ENCODE assay signal across 8 cellular contexts in genomic region chr18:63320690-63321265, GRCh38. TPM values are rescaled to one million over a fixed set of nuclear protein-coding genes. Genes with fewer than 3 reads are reported as not detected.
DNase-seq lines count a peak whose midpoint lies in the region; ATAC-seq and TF ChIP-seq lines count a peak whose summit lies in the region.

No MANE protein-coding gene starts in this region.

- no peaks in the 10 kb centered on the region for H3K9me3 ChIP-seq in CD4-positive, alpha-beta T cell (ENCODE audit: control insufficient read depth, low read length)

- CTCF ChIA-PET in CD4-positive, alpha-beta T cell (lab: Charles Lee) = interaction anchor here (0.7 kb wide), 1 partner anchor 304 kb away, joined by 4 read pairs; no protein-coding TSS in a partner anchor

- peak overlapping the region; percentile 95 for H3K27ac Mint-ChIP-seq in CD4-positive, alpha-beta T cell
- peak overlapping the region; percentile 97 for H3K27ac Mint-ChIP-seq in activated CD4-positive, alpha-beta T cell treated with anti-CD3 and anti-CD28 coated beads, Interleukin-2, amount 10 ng/mL, durations not matched to agents 24 days and 14 days
- peak overlapping the region; percentile 94 for H3K27ac Mint-ChIP-seq in mesothelial cell of epicardium

- TF ChIP-seq CTCF in CD4-positive, alpha-beta T cell (IDR thresholded peaks at IDR 0.05) = no peak
- TF ChIP-seq CTCF in NB4 (IDR thresholded peaks at IDR 0.05; ENCODE audit: low read depth, low read length) (no peak), mesothelial cell of epicardium (IDR thresholded peaks at IDR 0.05; ENCODE audit: unreplicated experiment) (no peak)

- intact Hi-C loops in CD4-positive, alpha-beta T cell (cut with DNase I, micrococcal nuclease) = loop anchor here (5.0 to 10.0 kb wide), 2 partner anchors 117 to 606 kb away; partner anchors contain the start of gene PHLPP1 (in 2 of the 2)
- intact Hi-C loops in activated CD4-positive, alpha-beta T cell treated with anti-CD3 and anti-CD28 coated beads, Interleukin-2, amount 10 ng/mL, durations not matched to agents 24 days and 14 days (cut with micrococcal nuclease) = loop anchor here (1.0 to 5.0 kb wide), 4 partner anchors 47 to 603 kb away; partner anchors contain the start of genes KDSR, PHLPP1 and VPS4B

- H3K36me3 Mint-ChIP-seq in CD4-positive, alpha-beta T cell (ENCODE audit: low read depth) = peaks cover 26% of the 10 kb centered on the region
- peaks cover 30% of the 10 kb centered on the region for H3K36me3 Mint-ChIP-seq in activated CD4-positive, alpha-beta T cell treated with anti-CD3 and anti-CD28 coated beads, Interleukin-2, amount 10 ng/mL, durations not matched to agents 24 days and 14 days (ENCODE audit: low read depth)
- no peaks in the 10 kb centered on the region for H3K36me3 Mint-ChIP-seq in mesothelial cell of epicardium

- no peaks in the 10 kb centered on the region for H3K9me3 Mint-ChIP-seq in CD4-positive, alpha-beta T cell
- H3K9me3 Mint-ChIP-seq in activated CD4-positive, alpha-beta T cell treated with anti-CD3 and anti-CD28 coated beads, Interleukin-2, amount 10 ng/mL, durations not matched to agents 24 days and 14 days = no peaks in the 10 kb centered on the region
- H3K9me3 Mint-ChIP-seq in mesothelial cell of epicardium = no peaks in the 10 kb centered on the region

- peak overlapping the region; percentile 46 for H3K27ac ChIP-seq in CD4-positive, alpha-beta T cell (ENCODE audit: low read depth, low read length)
- H3K27ac ChIP-seq in temporal lobe (ENCODE audit: low read depth, low read length) = peak overlapping the region; percentile 56

- no peaks in the 10 kb centered on the region for H3K27me3 ChIP-seq in CD4-positive, alpha-beta T cell (ENCODE audit: control insufficient read depth, insufficient read depth, low read length)

- POLR2A ChIA-PET in CD4-positive, alpha-beta T cell (lab: Charles Lee) = interaction anchor here (0.5 to 3.8 kb wide), 4 partner anchors 96 to 304 kb away, joined by 3 to 23 read pairs (median 4); partner anchors contain the start of gene VPS4B

- peaks cover 50% of the 10 kb centered on the region for H3K4me1 Mint-ChIP-seq in CD4-positive, alpha-beta T cell (ENCODE audit: low read depth)
- peaks cover 24% of the 10 kb centered on the region for H3K4me1 Mint-ChIP-seq in activated CD4-positive, alpha-beta T cell treated with anti-CD3 and anti-CD28 coated beads, Interleukin-2, amount 10 ng/mL, durations not matched to agents 24 days and 14 days
- H3K4me1 Mint-ChIP-seq in mesothelial cell of epicardium = peaks cover 36% of the 10 kb centered on the region

- H3K4me3 ChIP-seq in NB4 (ENCODE audit: low read depth, low read length) = peak overlapping the region; percentile 76

- no peaks in the 10 kb centered on the region for H3K27me3 Mint-ChIP-seq in CD4-positive, alpha-beta T cell
- H3K27me3 Mint-ChIP-seq in activated CD4-positive, alpha-beta T cell treated with anti-CD3 and anti-CD28 coated beads, Interleukin-2, amount 10 ng/mL, durations not matched to agents 24 days and 14 days = no peaks in the 10 kb centered on the region
- peaks cover 24% of the 10 kb centered on the region for H3K27me3 Mint-ChIP-seq in mesothelial cell of epicardium (ENCODE audit: low read depth)

- peak overlapping the region; percentile 91 for H3K4me3 Mint-ChIP-seq in CD4-positive, alpha-beta T cell
- H3K4me3 Mint-ChIP-seq in activated CD4-positive, alpha-beta T cell treated with anti-CD3 and anti-CD28 coated beads, Interleukin-2, amount 10 ng/mL, durations not matched to agents 24 days and 14 days = peak overlapping the region; percentile 99
- peak overlapping the region; percentile 78 for H3K4me3 Mint-ChIP-seq in mesothelial cell of epicardium

- DNase-seq in CD4-positive, alpha-beta T cell = peak in 8 of 10 experiments; percentile 17 to 46 (median 26)
- peak; percentile 72 for DNase-seq in NB4 (ENCODE audit: low read depth)
- peak; percentile 81 for DNase-seq in activated CD4-positive, alpha-beta T cell treated with anti-CD3 and anti-CD28 coated beads, Interleukin-2, amount 10 ng/mL, durations not matched to agents 24 days and 14 days
- DNase-seq in effector CD4-positive, alpha-beta T cell = peak; percentile 20
- peak; percentile 25 to 47 for DNase-seq in mesothelial cell of epicardium (ENCODE audit: low spot score in 2 of 2, unreplicated experiment in 2 of 2)
- DNase-seq in NCI-H446 (lab: John Stamatoyannopoulos, UW) = no peak

- ATAC-seq in CD4-positive, alpha-beta T cell (ENCODE audit: poor library complexity) = no peak
- ATAC-seq in GM21528 (IDR thresholded peaks at IDR 0.05; ENCODE audit: low FRiP score, unreplicated experiment) = peak; percentile 4

- TF ChIP-seq POLR2A in NB4 (IDR thresholded peaks at IDR 0.05; ENCODE audit: extremely low read depth, insufficient read length) = no peak

RNA-seq across cellular contexts. Expression of gene BCL2, which starts 1.2 kb away (rescaled TPM):
- 10 to 100 TPM; 40.1 to 40.3 TPM for total RNA-seq in CD4-positive, alpha-beta T cell
- total RNA-seq in activated CD4-positive, alpha-beta T cell treated with anti-CD3 and anti-CD28 coated beads, Interleukin-2, amount 10 ng/mL, durations not matched to agents 24 days and 14 days = 80.5 and 81.3 TPM in 2 replicates
- total RNA-seq in mesothelial cell of epicardium = 8.4 to 9.3 TPM (median 8.5 TPM) in 3 replicates
- total RNA-seq in temporal lobe = 17.7 TPM

RNA-seq across cellular contexts. Expression of gene KDSR, which starts 46.2 kb away (rescaled TPM):
- total RNA-seq in CD4-positive, alpha-beta T cell = 10 to 100 TPM; 21.1 to 23.5 TPM
- total RNA-seq in activated CD4-positive, alpha-beta T cell treated with anti-CD3 and anti-CD28 coated beads, Interleukin-2, amount 10 ng/mL, durations not matched to agents 24 days and 14 days = 83.9 and 86.9 TPM in 2 replicates
- total RNA-seq in mesothelial cell of epicardium = 47.0 to 52.8 TPM (median 52.3 TPM) in 3 replicates
- 13.3 TPM for total RNA-seq in temporal lobe

Comparison
In these comparisons a context has a peak if more than half of its experiments do, and no peak if none do; other contexts are left out.
1. DNase-seq: peak in CD4-positive, alpha-beta T cell (8 of 10), NB4 (single experiment), activated CD4-positive, alpha-beta T cell treated with anti-CD3 and anti-CD28 coated beads, Interleukin-2, amount 10 ng/mL, durations not matched to agents 24 days and 14 days (single experiment), effector CD4-positive, alpha-beta T cell (single experiment) and mesothelial cell of epicardium (2 of 2); none in NCI-H446 (0 of 2).
2. Peak in every context shown above with its lines, with median percentiles within 50 percentile points of each other: H3K27ac Mint-ChIP-seq and H3K4me3 Mint-ChIP-seq.